ENCODE assay signal across 13 cellular contexts in genomic region chr5:61486476-61486875, GRCh38.
DNase-seq lines count a peak whose midpoint lies in the region; TF ChIP-seq lines count a peak whose summit lies in the region.
"Had no signal": no experiment of that assay in that cellular context is flagged by ENCODE, and none has a peak within 500 bp of the region (broad histone marks: within the 10 kb centered on the region; RNA-seq: fewer than 3 reads in every experiment).

No MANE protein-coding gene starts in this region.

- no peaks in the 10 kb centered on the region for H3K36me3 ChIP-seq in GM23248 (ENCODE audit: low read depth)

- no peak overlapping the region for H3K9ac ChIP-seq in GM23248
- H3K9ac ChIP-seq: BLaER1 had no signal

- no peaks in the 10 kb centered on the region for H3F3A ChIP-seq in GM23248 (ENCODE audit: insufficient read depth)

- peaks cover 96% of the 10 kb centered on the region for H3K79me2 ChIP-seq in GM23248 (ENCODE audit: insufficient read depth)

- H3K4me3 ChIP-seq in AG10803 (ENCODE audit: low read length) (no peak overlapping the region), GM23248 (no peak overlapping the region)
- H3K4me3 ChIP-seq: BLaER1 had no signal

- peaks cover 5% of the 10 kb centered on the region; the same call in 1 of the 2 replicates for H4K20me1 ChIP-seq in GM23248 (ENCODE audit: insufficient read depth)

- no peaks in the 10 kb centered on the region for H3K9me2 ChIP-seq in GM23248 (ENCODE audit: insufficient read depth)

- no peak overlapping the region for H3K27ac ChIP-seq in GM23248
- H3K27ac ChIP-seq: BLaER1 had no signal

- peaks cover 5% of the 10 kb centered on the region; the same call in 1 of the 2 replicates for H3K4me1 ChIP-seq in GM23248 (ENCODE audit: insufficient read depth)
- H3K4me1 ChIP-seq: BLaER1 had no signal

- in situ Hi-C loops in GM23248 (cut with MboI): no loop called here

- 100% methylated on average over 1 of the region's 1 CpG for WGBS in GM23248 (ENCODE audit: low coverage in 1 of 2, low lambda C conversion rate in 2 of 2, missing lambda C conversion rate in 2 of 2), 2 experiments

- DNase-seq in AG10803 (ENCODE audit: low read depth) (peak; percentile 34), GM23248 (peak; percentile 13), amniotic epithelial cell (ENCODE audit: low read depth) (peak; percentile 22), myocyte (ENCODE audit: low read depth) (peak; percentile 29), A172 (ENCODE audit: low spot score) (no peak), NCI-H446 treated with DMSO at 0.1 percent for 48 hours (lab: John Stamatoyannopoulos, UW) (no peak), NCI-H146 (lab: John Stamatoyannopoulos, UW) (no peak), SKM-1 (lab: John Stamatoyannopoulos, UW; ENCODE audit: unreplicated experiment) (no peak)
- DNase-seq: CD8-positive, alpha-beta memory T cell; DMS 273 treated with DMSO at 0.1 percent for 48 hours; GOT3; H9 had no signal

- H3K9me3 ChIP-seq in GM23248 (ENCODE audit: low read depth): no peaks in the 10 kb centered on the region

- TF ChIP-seq CTCF in AG10803 (conservative IDR thresholded peaks at IDR 0.05; ENCODE audit: low read length): no peak

- H2AFZ ChIP-seq in GM23248: no peak overlapping the region

- H3K4me2 ChIP-seq in GM23248 (ENCODE audit: unreplicated experiment): no peak overlapping the region
- H3K4me2 ChIP-seq: BLaER1 had no signal

- H3K27me3 ChIP-seq in GM23248 (replicated peaks; ENCODE audit: insufficient read depth): no peaks in the 10 kb centered on the region
- H3K27me3 ChIP-seq: BLaER1 had no signal

Comparison
In these comparisons a context has a peak if more than half of its experiments do, and no peak if none do; other contexts are left out.
1. DNase-seq: peak in AG10803 (single experiment), GM23248 (single experiment), amniotic epithelial cell (single experiment) and myocyte (single experiment); none in A172 (single experiment), NCI-H446 treated with DMSO at 0.1 percent for 48 hours (single experiment), NCI-H146 (single experiment) and SKM-1 (single experiment).